In the genomic region with DNA sequence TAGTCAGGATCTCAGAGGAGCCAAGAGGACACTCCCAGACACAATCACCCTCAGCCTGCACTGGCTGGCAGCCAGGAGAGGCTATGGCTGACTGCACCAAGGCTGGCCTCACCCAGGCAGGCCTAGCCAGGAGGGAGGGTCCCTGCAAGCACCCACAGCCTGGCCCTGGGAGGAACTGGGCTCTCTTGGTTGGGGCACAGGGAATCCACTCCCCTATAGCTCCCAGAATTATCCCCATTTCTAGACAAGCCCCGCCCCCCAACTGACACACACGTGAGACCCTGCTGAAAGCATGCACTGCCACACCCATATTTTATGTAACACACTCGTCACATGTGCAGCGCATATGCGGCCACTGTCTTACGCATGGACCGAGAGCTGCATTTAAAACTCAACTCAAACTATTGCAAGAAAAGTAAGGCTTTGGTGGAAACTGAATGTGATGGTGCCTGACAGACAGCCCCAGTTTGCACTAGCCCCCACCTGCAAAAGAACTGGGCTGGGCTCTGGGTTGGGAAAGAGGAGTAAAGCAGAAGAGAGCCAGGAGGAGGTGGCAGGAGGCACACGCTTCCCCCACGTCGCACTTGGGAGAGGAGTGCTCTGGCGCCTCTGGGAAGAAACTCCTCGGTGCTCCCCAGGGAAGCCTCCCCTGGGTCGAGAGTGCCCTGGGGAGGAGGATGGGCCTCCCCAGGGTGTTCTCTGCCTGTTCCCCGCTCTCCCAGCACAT, we compare ENCODE assay signal across 18 cellular contexts. TPM values are rescaled to one million over a fixed set of nuclear protein-coding genes. Genes with fewer than 3 reads are reported as not detected.
DNase-seq lines count a peak whose midpoint lies in the region; ATAC-seq, FAIRE-seq and TF ChIP-seq lines count a peak whose summit lies in the region.
"Had no signal": no experiment of that assay in that cellular context is flagged by ENCODE, and none has a peak within 500 bp of the region (broad histone marks: within the 10 kb centered on the region; RNA-seq: fewer than 3 reads in every experiment).

No MANE protein-coding gene starts in this region.

- H3K27ac ChIP-seq in GM12878 (ENCODE audit: control insufficient read depth, insufficient read depth) = no peak overlapping the region
- H3K27ac ChIP-seq in skin epidermis = peak overlapping the region in 20 of 21 experiments; percentile 66 to 93 (median 85)
- H3K27ac ChIP-seq in left ventricle myocardium inferior (replicated peaks) = no peak overlapping the region
- H3K27ac ChIP-seq in SJCRH30 = no peak overlapping the region
- H3K27ac ChIP-seq: esophagus muscularis mucosa, HL-60, psoas muscle had no signal

- H2AFZ ChIP-seq in GM12878 (ENCODE audit: control insufficient read depth, low read depth, low read length) = no peak overlapping the region

- TF ChIP-seq POLR2A in GM12878 (IDR thresholded peaks at IDR 0.05; ENCODE audit: low read depth, low read length) = no peak

- peak; percentile 22; the same call in 2 of the 3 replicates for ATAC-seq in GM12878
- ATAC-seq: CD8-positive, alpha-beta T cell; psoas muscle had no signal

- H3K9ac ChIP-seq in GM12878 (ENCODE audit: control insufficient read depth, insufficient read depth, low read length) = no peak overlapping the region

- H3K4me1 ChIP-seq in GM12878 (ENCODE audit: control insufficient read depth, insufficient read depth, low read length) (no peaks in the 10 kb centered on the region), left ventricle myocardium inferior (no peaks in the 10 kb centered on the region), SJCRH30 (no peaks in the 10 kb centered on the region)
- H3K4me1 ChIP-seq: esophagus muscularis mucosa, psoas muscle had no signal

- H3K9me3 ChIP-seq in GM12878 (replicated peaks; ENCODE audit: control insufficient read depth, insufficient read depth, low read length) (no peaks in the 10 kb centered on the region), left ventricle myocardium inferior (replicated peaks) (peaks cover 6% of the 10 kb centered on the region), SJCRH30 (replicated peaks) (no peaks in the 10 kb centered on the region)
- H3K9me3 ChIP-seq: esophagus muscularis mucosa, psoas muscle had no signal

- POLR2A ChIA-PET in GM12878 (lab: Charles Lee) = no interaction called here

- no peaks in the 10 kb centered on the region for H3K36me3 ChIP-seq in GM12878 (ENCODE audit: control insufficient read depth in 2 of 2, insufficient read depth in 2 of 2, low read length in 1 of 2)
- H3K36me3 ChIP-seq in left ventricle myocardium inferior = no peaks in the 10 kb centered on the region
- no peaks in the 10 kb centered on the region for H3K36me3 ChIP-seq in SJCRH30
- H3K36me3 ChIP-seq: esophagus muscularis mucosa had no signal

- no peak for FAIRE-seq in GM12878 (lab: Jason Lieb, UNC)

- RAD21 ChIA-PET in GM12878 (lab: Charles Lee; ENCODE audit: unreplicated experiment) = no interaction called here

- H3K27me3 ChIP-seq in GM12878 (replicated peaks in 1 of 2; ENCODE audit: control insufficient read depth in 2 of 2, insufficient read depth in 2 of 2, low read length in 1 of 2) (no peaks in the 10 kb centered on the region), left ventricle myocardium inferior (ENCODE audit: low read depth) (peaks cover 17% of the 10 kb centered on the region), SJCRH30 (no peaks in the 10 kb centered on the region)
- H3K27me3 ChIP-seq: esophagus muscularis mucosa had no signal

- no peaks in the 10 kb centered on the region for H4K20me1 ChIP-seq in GM12878 (ENCODE audit: control insufficient read depth, insufficient read depth)

- WGBS in GM12878 (ENCODE audit: insufficient coverage, insufficient replicate concordance, low lambda C conversion rate, missing lambda C conversion rate) = 34% methylated on average over 14 of the region's 14 CpGs

- TF ChIP-seq RAD21 in GM12878 (IDR thresholded peaks at IDR 0.05; ENCODE audit: insufficient read depth, low read depth, low read length) = no peak

- no peaks in the 10 kb centered on the region for H3K79me2 ChIP-seq in GM12878 (ENCODE audit: control insufficient read depth, insufficient read depth, low read length)

- in situ Hi-C loops in GM12878 (cut with MboI) = no loop called here

- SMC1A ChIA-PET in GM12878 (lab: Charles Lee; ENCODE audit: uncharacterized antibody, unreplicated experiment) = no interaction called here

- no peak for TF ChIP-seq CTCF in GM12878 (IDR thresholded peaks at IDR 0.05 in 2 of 3, conservative IDR thresholded peaks at IDR 0.05 in 1 of 3; ENCODE audit: control insufficient read depth in 2 of 3, extremely low read depth in 1 of 3, insufficient read depth in 1 of 3, low read depth in 3 of 3, low read length in 3 of 3)
- TF ChIP-seq CTCF in left ventricle myocardium inferior (IDR thresholded peaks at IDR 0.05; ENCODE audit: borderline replicate concordance) = no peak

- H3K4me3 ChIP-seq in GM12878 = no peak overlapping the region
- no peak overlapping the region for H3K4me3 ChIP-seq in skin epidermis
- no peak overlapping the region for H3K4me3 ChIP-seq in left ventricle myocardium inferior
- no peak overlapping the region for H3K4me3 ChIP-seq in SJCRH30
- H3K4me3 ChIP-seq: esophagus muscularis mucosa, psoas muscle had no signal

- no peak for TF ChIP-seq EP300 in GM12878 (IDR thresholded peaks at IDR 0.05; ENCODE audit: borderline replicate concordance in 1 of 2, control insufficient read depth in 1 of 2, low read depth in 2 of 2, low read length in 2 of 2)

- BruUV-seq in GM12878 (replicated peaks; lab: Mats Ljungman, UMichigan) = no TSS peak

- intact Hi-C loops in GM12878 (cut with micrococcal nuclease; ENCODE audit: unreplicated experiment) (no loop called here), left ventricle myocardium inferior (cut with micrococcal nuclease) (no loop called here)

- CTCF ChIA-PET in GM12878 (lab: Yijun Ruan, JAX) = no interaction called here

- DNase-seq in ELR (ENCODE audit: low read depth) = peak; percentile 36
- peak; percentile 51 for DNase-seq in NCI-H187 treated with DMSO at 0.1 percent for 48 hours (lab: John Stamatoyannopoulos, UW)
- no peak for DNase-seq in GM12878 (ENCODE audit: low read depth, low spot score)
- DNase-seq in GM19240 (ENCODE audit: insufficient read length, low spot score) = no peak
- no peak for DNase-seq in GDM1 (lab: John Stamatoyannopoulos, UW)
- DNase-seq in left ventricle myocardium inferior = no peak
- DNase-seq in SJCRH30 = no peak
- DNase-seq: activated CD4-positive, alpha-beta memory T cell treated with anti-CD3 and anti-CD28 coated beads for 36 hours; activated gamma-delta T cell treated with Interleukin-2 at 50 U/mL for 16 hours; midbrain; psoas muscle; stimulated activated CD4-positive, alpha-beta T cell treated with anti-CD3 and anti-CD28 coated beads, Interleukin-4, amount 100 ng/mL, for 1 hour had no signal

- H3K4me2 ChIP-seq in GM12878 (ENCODE audit: control insufficient read depth, insufficient read depth) = no peak overlapping the region

TF ChIP-seq in GM12878, 131 proteins besides CTCF, POLR2A, EP300 and RAD21 (continues in another document):
- TF ChIP-seq BHLHE40 (IDR thresholded peaks at IDR 0.05; ENCODE audit: borderline replicate concordance in 1 of 2, low read depth in 2 of 2, low read length in 1 of 2) = no peak
- no peak for TF ChIP-seq SMARCA5 (IDR thresholded peaks at IDR 0.05)
- TF ChIP-seq EGR1 (IDR thresholded peaks at IDR 0.05; ENCODE audit: borderline replicate concordance in 1 of 2, low read depth in 2 of 2, low read length in 2 of 2) = no peak
- no peak for TF ChIP-seq ZBED1 (IDR thresholded peaks at IDR 0.05; ENCODE audit: borderline replicate concordance)
- TF ChIP-seq JUND (IDR thresholded peaks at IDR 0.05; ENCODE audit: low read depth, low read length) = no peak
- TF ChIP-seq MXI1 (IDR thresholded peaks at IDR 0.05; ENCODE audit: low read depth, low read length) = no peak
- TF ChIP-seq LARP7 (IDR thresholded peaks at IDR 0.05) = no peak

RNA-seq across cellular contexts. Expression of a gene that starts 28.9 kb away (rescaled TPM):
- total RNA-seq in GM12878 (2013; cell fraction: nucleolus; rRNA removed) = 15.4 and 16.4 TPM in 2 replicates
- total RNA-seq in GM12878 (2014; rRNA removed) (not detected in 2 replicates), GM12878 (2014; rRNA removed; fragmentation: Illumina TruSeq; extraction: Trizol) (not detected in 2 replicates), GM12878 (2021) (0.21 TPM in 2 replicates), left ventricle myocardium inferior (5.3 TPM)
- not detected for polyA plus RNA-seq in GM12878 (2011; ENCODE audit: low read depth)
- polyA plus RNA-seq in GM12878 (2011; rRNA removed) (0.04 and 0.12 TPM in 2 replicates), GM12878 (2014; fragmentation: Illumina TruSeq; extraction: Trizol) (0.06 TPM in 1 of 2 replicates, not detected in the other), GM12878 (2014; fragmentation: Nextera tagmentation; extraction: Ambion mirVana) (under 1 TPM in 1 of 2 experiments, not detected in 1; 0.02 TPM), GM12878 (2014; rRNA removed) (not detected in 2 replicates), GM12878 (2016; fragmentation: Nextera tagmentation; extraction: Ambion mirVana) (under 1 TPM in 1 of 2 experiments, not detected in 1; 0.24 TPM)
- polyA plus RNA-seq in GM12878 (2011; cell fraction: cytosol; rRNA removed) = 0.15 and 0.16 TPM in 2 replicates
- 1.2 and 1.8 TPM in 2 replicates for polyA plus RNA-seq in GM12878 (2011; cell fraction: nucleus; rRNA removed)
- 0.04 and 0.11 TPM in 2 replicates for polyA plus RNA-seq in GM12878 (2012)
- 0.41 and 0.66 TPM in 2 replicates for polyA minus RNA-seq in GM12878 (2011; rRNA and poly(A)+ RNA removed)
- polyA minus RNA-seq in GM12878 (2011; cell fraction: cytosol; rRNA and poly(A)+ RNA removed) = 0.42 TPM in 1 of 2 replicates, not detected in the other
- 0.60 and 0.77 TPM in 2 replicates for polyA minus RNA-seq in GM12878 (2011; cell fraction: nucleus; rRNA and poly(A)+ RNA removed)
- total RNA-seq in SJCRH30 (2014; rRNA removed; shearing (Covaris generic)) = 0.06 TPM in 1 of 2 replicates, not detected in the other

RNA-seq across cellular contexts. Expression of a gene that starts 52.5 kb away (rescaled TPM):
- not detected in 2 replicates for total RNA-seq in GM12878 (2013; cell fraction: nucleolus; rRNA removed)
- total RNA-seq in GM12878 (2014; rRNA removed) (not detected in 2 replicates), GM12878 (2014; rRNA removed; fragmentation: Illumina TruSeq; extraction: Trizol) (not detected in 2 replicates), GM12878 (2021) (not detected in 2 replicates), left ventricle myocardium inferior (not detected)
- polyA plus RNA-seq in GM12878 (2011; ENCODE audit: low read depth) = not detected
- polyA plus RNA-seq in GM12878 (2011; rRNA removed) (not detected in 2 replicates), GM12878 (2014; fragmentation: Illumina TruSeq; extraction: Trizol) (not detected in 2 replicates), GM12878 (2014; fragmentation: Nextera tagmentation; extraction: Ambion mirVana) (not detected), GM12878 (2014; rRNA removed) (not detected in 2 replicates), GM12878 (2016; fragmentation: Nextera tagmentation; extraction: Ambion mirVana) (not detected)
- not detected in 2 replicates for polyA plus RNA-seq in GM12878 (2011; cell fraction: cytosol; rRNA removed)
- not detected in 2 replicates for polyA plus RNA-seq in GM12878 (2011; cell fraction: nucleus; rRNA removed)
- polyA plus RNA-seq in GM12878 (2012) = not detected in 2 replicates
- not detected in 2 replicates for polyA minus RNA-seq in GM12878 (2011; rRNA and poly(A)+ RNA removed)
- not detected in 2 replicates for polyA minus RNA-seq in GM12878 (2011; cell fraction: cytosol; rRNA and poly(A)+ RNA removed)
- polyA minus RNA-seq in GM12878 (2011; cell fraction: nucleus; rRNA and poly(A)+ RNA removed) = not detected in 2 replicates
- not detected in 2 replicates for total RNA-seq in SJCRH30 (2014; rRNA removed; shearing (Covaris generic))
- total RNA-seq: activated CD4-positive, alpha-beta memory T cell treated with anti-CD3 and anti-CD28 coated beads for 36 hours; CD8-positive, alpha-beta T cell; M059J; psoas muscle; T-helper 1 cell treated with Interleukin-12 subunit alpha and Interleukin-12 subunit beta and Interleukin-4 antibody, amounts not matched to agents 30 ng/mL and 1 ng/mL, for 36 hours had no signal
- polyA plus RNA-seq: psoas muscle had no signal

Comparison
In these comparisons a context has a peak if more than half of its experiments do, and no peak if none do; other contexts are left out.
1. DNase-seq: peak in ELR (single experiment) and NCI-H187 treated with DMSO at 0.1 percent for 48 hours (single experiment); none in GM12878 (single experiment), GM19240 (single experiment), GDM1 (single experiment), left ventricle myocardium inferior (single experiment) and SJCRH30 (0 of 2).
2. H3K27ac ChIP-seq: peak in skin epidermis (20 of 21); none in GM12878 (single experiment), left ventricle myocardium inferior (single experiment) and SJCRH30 (single experiment).